16 cellular contexts compared by ENCODE assay signal in the genomic region with DNA sequence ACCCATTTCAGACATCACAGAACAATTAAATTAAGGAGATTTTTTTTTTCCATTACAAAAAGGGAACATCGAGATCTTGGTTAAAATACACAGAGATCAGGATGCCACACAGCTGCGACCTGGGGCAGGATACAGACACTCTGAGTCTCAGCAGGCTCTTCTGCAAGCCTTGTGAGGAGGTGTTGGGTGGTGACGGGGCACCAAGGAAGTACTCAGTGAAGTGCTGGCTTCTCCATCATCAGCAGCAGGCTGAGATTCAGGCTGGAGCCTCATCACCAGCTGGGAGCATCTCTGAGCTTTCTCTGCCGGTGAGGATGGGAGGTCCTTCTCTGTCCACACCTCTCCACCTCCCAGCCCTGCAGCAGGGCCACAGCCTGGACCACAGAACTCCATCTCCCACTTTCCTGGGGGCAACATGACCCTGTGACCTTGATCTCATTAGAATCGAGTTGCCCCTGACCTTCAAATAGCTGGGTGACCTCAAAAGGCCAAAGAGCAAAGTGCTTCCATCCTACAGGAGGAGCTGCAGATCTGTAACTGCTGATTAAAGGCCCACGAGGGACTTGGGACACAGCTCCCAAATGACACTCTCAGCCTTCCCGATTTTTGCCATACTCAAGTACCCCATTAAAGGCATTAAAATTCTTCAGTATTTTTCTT. TPM values are rescaled to one million over a fixed set of nuclear protein-coding genes. Genes with fewer than 3 reads are reported as not detected.
DNase-seq lines count a peak whose midpoint lies in the region; ATAC-seq and TF ChIP-seq lines count a peak whose summit lies in the region.
"Had no signal": no experiment of that assay in that cellular context is flagged by ENCODE, and none has a peak within 500 bp of the region (broad histone marks: within the 10 kb centered on the region; RNA-seq: fewer than 3 reads in every experiment).

No MANE protein-coding gene starts in this region.

- CTCF ChIA-PET in Calu3 (lab: Charles Lee) = interaction anchor here (0.7 to 3.4 kb wide), 16 partner anchors 9 to 391 kb away, joined by 3 to 17 read pairs (median 5); a partner anchor contains a TSS

- H3K27ac Mint-ChIP-seq in Calu3 (ENCODE audit: unreplicated experiment) (peak overlapping the region; percentile 97), T-helper 17 cell (peak overlapping the region; percentile 8)
- H3K27ac Mint-ChIP-seq in stimulated activated naive B cell treated with anti-CD40 and anti-IgM and Interleukin-4, amounts not matched to agents 10 μg/mL and 1 μg/mL and 100 μg/mL, for 72 hours = peak overlapping the region; percentile 75
- H3K27ac Mint-ChIP-seq: activated CD8-positive, alpha-beta T cell treated with anti-CD3 and anti-CD28 coated beads, Interleukin-2, amount 10 ng/mL, durations not matched to agents 7 days and 5 days; effector memory CD8-positive, alpha-beta T cell had no signal

- ATAC-seq in T-helper 17 cell = no peak
- ATAC-seq in stimulated activated naive B cell treated with anti-CD40 and anti-IgM and Interleukin-4, amounts not matched to agents 10 μg/mL and 1 μg/mL and 100 μg/mL, for 72 hours (replicated peaks) = no peak
- no peak for ATAC-seq in stimulated activated naive CD8-positive, alpha-beta T cell treated with anti-CD3 and anti-CD28 coated beads, Interleukin-15, Interleukin-2, amounts not matched to agents 100 U/mL and 50 U/mL, for 24 hours
- ATAC-seq in HG03442 (IDR thresholded peaks at IDR 0.05; ENCODE audit: unreplicated experiment) = no peak
- ATAC-seq in GM21737 (IDR thresholded peaks at IDR 0.05; ENCODE audit: unreplicated experiment) = no peak
- ATAC-seq in HG03159 (IDR thresholded peaks at IDR 0.05; ENCODE audit: unreplicated experiment) = no peak
- ATAC-seq: activated CD8-positive, alpha-beta T cell treated with anti-CD3 and anti-CD28 coated beads, Interleukin-2, amount 10 ng/mL, durations not matched to agents 7 days and 5 days; effector memory CD8-positive, alpha-beta T cell had no signal

- no peaks in the 10 kb centered on the region for H3K9me3 Mint-ChIP-seq in Calu3 (ENCODE audit: low read depth, unreplicated experiment)
- no peaks in the 10 kb centered on the region for H3K9me3 Mint-ChIP-seq in stimulated activated naive B cell treated with anti-CD40 and anti-IgM and Interleukin-4, amounts not matched to agents 10 μg/mL and 1 μg/mL and 100 μg/mL, for 72 hours
- H3K9me3 Mint-ChIP-seq: central memory CD8-positive, alpha-beta T cell; effector memory CD8-positive, alpha-beta T cell had no signal

- H3K36me3 Mint-ChIP-seq in Calu3 (ENCODE audit: insufficient read depth, unreplicated experiment) (peaks cover 100% of the 10 kb centered on the region), T-helper 17 cell (ENCODE audit: low read depth) (no peaks in the 10 kb centered on the region)
- peaks cover 0 to 8% of the 10 kb centered on the region in 2 donors for H3K36me3 Mint-ChIP-seq in stimulated activated naive B cell treated with anti-CD40 and anti-IgM and Interleukin-4, amounts not matched to agents 10 μg/mL and 1 μg/mL and 100 μg/mL, for 72 hours

- H3K4me3 Mint-ChIP-seq in Calu3 (ENCODE audit: low read depth, unreplicated experiment) (peak overlapping the region; percentile 88), T-helper 17 cell (no peak overlapping the region)
- no peak overlapping the region for H3K4me3 Mint-ChIP-seq in stimulated activated naive B cell treated with anti-CD40 and anti-IgM and Interleukin-4, amounts not matched to agents 10 μg/mL and 1 μg/mL and 100 μg/mL, for 72 hours
- H3K4me3 Mint-ChIP-seq: activated CD8-positive, alpha-beta T cell treated with anti-CD3 and anti-CD28 coated beads, Interleukin-2, amount 10 ng/mL, durations not matched to agents 7 days and 5 days; central memory CD8-positive, alpha-beta T cell; effector memory CD8-positive, alpha-beta T cell had no signal

- intact Hi-C loops in Calu3 (cut with micrococcal nuclease; ENCODE audit: unreplicated experiment) = loop anchor here (2.0 kb wide), 1 partner anchor 393 kb away; no protein-coding TSS in a partner anchor

- no TSS peak for BruUV-seq in Calu3 (replicated peaks; lab: Mats Ljungman, UMichigan)

- no peaks in the 10 kb centered on the region for H3K9me3 ChIP-seq in T-helper 17 cell (ENCODE audit: control insufficient read depth, low read length, poor library complexity, severe bottlenecking)
- H3K9me3 ChIP-seq: SK-N-SH, uterus had no signal

- H3K4me1 Mint-ChIP-seq in Calu3 (ENCODE audit: low read depth, unreplicated experiment) (peaks cover 91% of the 10 kb centered on the region), T-helper 17 cell (peaks cover 14% of the 10 kb centered on the region)
- H3K4me1 Mint-ChIP-seq in stimulated activated naive B cell treated with anti-CD40 and anti-IgM and Interleukin-4, amounts not matched to agents 10 μg/mL and 1 μg/mL and 100 μg/mL, for 72 hours = peaks cover 60 to 99% of the 10 kb centered on the region in 2 donors
- H3K4me1 Mint-ChIP-seq: central memory CD8-positive, alpha-beta T cell had no signal

- H3K27me3 Mint-ChIP-seq in Calu3 (ENCODE audit: unreplicated experiment) (no peaks in the 10 kb centered on the region), T-helper 17 cell (peaks cover 12% of the 10 kb centered on the region)
- no peaks in the 10 kb centered on the region for H3K27me3 Mint-ChIP-seq in stimulated activated naive B cell treated with anti-CD40 and anti-IgM and Interleukin-4, amounts not matched to agents 10 μg/mL and 1 μg/mL and 100 μg/mL, for 72 hours

- peak; percentile 10 for TF ChIP-seq CTCF in Calu3 (IDR thresholded peaks at IDR 0.05; ENCODE audit: unreplicated experiment)

- no peak for DNase-seq in Calu3
- no peak for DNase-seq in T-helper 17 cell
- DNase-seq in glomerular visceral epithelial cell (ENCODE audit: extremely low spot score) = peak; percentile 49
- DNase-seq in stimulated activated naive B cell treated with anti-CD40 and anti-IgM and Interleukin-4, amounts not matched to agents 10 μg/mL and 1 μg/mL and 100 μg/mL, for 72 hours = no peak
- DNase-seq in stimulated activated naive CD8-positive, alpha-beta T cell treated with anti-CD3 and anti-CD28 coated beads, Interleukin-15, Interleukin-2, amounts not matched to agents 100 U/mL and 50 U/mL, for 24 hours = no peak
- DNase-seq: activated CD8-positive, alpha-beta T cell treated with anti-CD3 and anti-CD28 coated beads, Interleukin-2, amount 10 ng/mL, durations not matched to agents 7 days and 5 days; effector memory CD8-positive, alpha-beta T cell; NCI-H2029; NCI-H510A; posterior cingulate gyrus; SK-N-SH; uterus had no signal

RNA-seq across cellular contexts. Expression of a gene that starts 16.0 kb away (rescaled TPM):
- 732 and 1,302 TPM in 2 replicates for total RNA-seq in Calu3 (2022)
- total RNA-seq in T-helper 17 cell = 1 to 10 TPM; 4.5 to 5.8 TPM

Comparison
In these comparisons a context has a peak if more than half of its experiments do, and no peak if none do; other contexts are left out.
1. H3K27ac Mint-ChIP-seq: peak in every context shown above with its lines; median percentile 97 in Calu3; 75 in stimulated activated naive B cell treated with anti-CD40 and anti-IgM and Interleukin-4, amounts not matched to agents 10 μg/mL and 1 μg/mL and 100 μg/mL, for 72 hours; 8 in T-helper 17 cell.
2. RNA of a gene that starts 16.0 kb away (total RNA-seq): 732 to 1,302 TPM in Calu3; 4.5 to 5.8 TPM in T-helper 17 cell; every median in the first group is over 100 times any median in the second.